22 cellular contexts compared by ENCODE assay signal in genomic region chr4:92215471-92215870, GRCh38.
"Had no signal": no experiment of that assay in that cellular context is flagged by ENCODE, and none has a peak within 500 bp of the region (broad histone marks: within the 10 kb centered on the region; RNA-seq: fewer than 3 reads in every experiment).

No MANE protein-coding gene starts in this region.

- H3K9me3 ChIP-seq: SK-N-SH had no signal

- H3K27ac ChIP-seq: HL-60, KMS-11, RWPE1 had no signal

- H3K4me3 Mint-ChIP-seq: IgD-negative memory B cell; T-cell; T-helper 1 cell treated with Interleukin-12 subunit alpha and Interleukin-12 subunit beta and Interleukin-4 antibody, amounts not matched to agents 30 μg/mL and 1 μg/mL, for 36 hours had no signal

- H3K27ac Mint-ChIP-seq: IgD-negative memory B cell; T-cell; T-helper 1 cell treated with Interleukin-12 subunit alpha and Interleukin-12 subunit beta and Interleukin-4 antibody, amounts not matched to agents 30 μg/mL and 1 μg/mL, for 36 hours had no signal

- DNase-seq: Kasumi-1, MM.1S, NCI-H1092 treated with DMSO at 0.1 percent for 48 hours, NCI-H1436, NCI-H1694, NCI-H187 treated with DMSO at 0.1 percent for 48 hours, NCI-H2029 treated with DMSO at 0.1 percent for 48 hours, NCI-H345, NCI-H446 treated with DMSO at 0.1 percent for 48 hours, NCI-H510A treated with DMSO at 0.1 percent for 48 hours, PC-3, SHP77, SK-N-SH, SW 1271, T-cell had no signal

- H3K4me1 Mint-ChIP-seq: IgD-negative memory B cell, T-cell had no signal

- H3K36me3 Mint-ChIP-seq: IgD-negative memory B cell, T-cell had no signal

- ATAC-seq: K562, Panc1, PC-3, T-cell had no signal

- H3K27me3 Mint-ChIP-seq: IgD-negative memory B cell, T-cell had no signal
